1 cellular context compared by ENCODE assay signal in the genomic region with DNA sequence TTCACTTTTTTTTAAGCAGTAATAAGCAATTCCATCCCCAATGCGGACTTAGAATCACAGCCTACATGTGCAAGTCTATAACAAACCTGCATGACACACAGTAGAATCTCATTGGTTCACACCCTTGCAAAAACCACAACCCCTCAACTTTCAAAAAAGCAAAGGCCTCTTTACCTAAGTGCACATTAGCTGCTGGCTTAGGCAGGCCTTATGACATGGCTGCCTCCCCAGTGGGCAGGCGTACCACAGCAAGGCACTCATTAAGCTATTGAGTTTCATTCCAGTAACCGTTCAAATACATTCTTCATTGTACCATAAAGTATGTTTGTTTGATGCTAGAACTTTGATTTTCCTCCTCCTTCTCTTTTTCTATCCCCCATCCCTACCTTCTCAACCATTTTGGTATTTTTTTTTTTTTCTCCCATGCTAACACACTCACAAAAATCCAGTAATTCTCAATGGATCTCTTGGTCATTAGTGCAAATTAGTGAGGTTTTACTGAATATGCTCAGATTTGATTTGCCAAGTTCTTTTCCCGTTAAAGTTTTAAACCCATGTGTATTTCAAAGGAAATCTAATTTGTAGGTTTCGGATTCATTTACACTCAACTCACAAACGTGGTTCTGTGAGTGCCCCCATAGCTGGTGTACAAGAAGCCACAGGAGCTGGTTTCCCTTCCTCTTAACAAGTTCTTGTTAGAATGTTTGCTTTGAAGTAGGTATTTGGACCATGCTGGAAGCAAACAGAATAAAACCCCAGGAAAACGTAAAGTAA.
TF ChIP-seq lines count a peak whose summit lies in the region.

No MANE protein-coding gene starts in this region.

TF ChIP-seq in GM12878, 131 proteins besides CTCF, POLR2A, EP300 and RAD21 (continued from another document and continues in another):
- no peak for TF ChIP-seq TCF3 (IDR thresholded peaks at IDR 0.05; ENCODE audit: borderline replicate concordance, insufficient read depth, low read depth, low read length)
- TF ChIP-seq LARP7 (IDR thresholded peaks at IDR 0.05) = no peak
- peak; percentile 92 for TF ChIP-seq DPF2 (IDR thresholded peaks at IDR 0.05)
- TF ChIP-seq TCF12 (IDR thresholded peaks at IDR 0.05; ENCODE audit: low read depth, low read length) = peak; percentile 10; the same call in 1 of the 2 replicates
- TF ChIP-seq, protein P1, sequence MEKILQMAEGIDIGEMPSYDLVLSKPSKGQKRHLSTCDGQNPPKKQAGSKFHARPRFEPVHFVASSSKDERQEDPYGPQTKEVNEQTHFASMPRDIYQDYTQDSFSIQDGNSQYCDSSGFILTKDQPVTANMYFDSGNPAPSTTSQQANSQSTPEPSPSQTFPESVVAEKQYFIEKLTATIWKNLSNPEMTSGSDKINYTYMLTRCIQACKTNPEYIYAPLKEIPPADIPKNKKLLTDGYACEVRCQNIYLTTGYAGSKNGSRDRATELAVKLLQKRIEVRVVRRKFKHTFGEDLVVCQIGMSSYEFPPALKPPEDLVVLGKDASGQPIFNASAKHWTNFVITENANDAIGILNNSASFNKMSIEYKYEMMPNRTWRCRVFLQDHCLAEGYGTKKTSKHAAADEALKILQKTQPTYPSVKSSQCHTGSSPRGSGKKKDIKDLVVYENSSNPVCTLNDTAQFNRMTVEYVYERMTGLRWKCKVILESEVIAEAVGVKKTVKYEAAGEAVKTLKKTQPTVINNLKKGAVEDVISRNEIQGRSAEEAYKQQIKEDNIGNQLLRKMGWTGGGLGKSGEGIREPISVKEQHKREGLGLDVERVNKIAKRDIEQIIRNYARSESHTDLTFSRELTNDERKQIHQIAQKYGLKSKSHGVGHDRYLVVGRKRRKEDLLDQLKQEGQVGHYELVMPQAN (conservative IDR thresholded peaks at IDR 0.05) = no peak
- peak in 1 of 2 experiments; percentile 55; a peak in 2 of 4 replicates for TF ChIP-seq BHLHE40 (IDR thresholded peaks at IDR 0.05; ENCODE audit: borderline replicate concordance in 1 of 2, low read depth in 2 of 2, low read length in 1 of 2)
- TF ChIP-seq, protein P2, sequence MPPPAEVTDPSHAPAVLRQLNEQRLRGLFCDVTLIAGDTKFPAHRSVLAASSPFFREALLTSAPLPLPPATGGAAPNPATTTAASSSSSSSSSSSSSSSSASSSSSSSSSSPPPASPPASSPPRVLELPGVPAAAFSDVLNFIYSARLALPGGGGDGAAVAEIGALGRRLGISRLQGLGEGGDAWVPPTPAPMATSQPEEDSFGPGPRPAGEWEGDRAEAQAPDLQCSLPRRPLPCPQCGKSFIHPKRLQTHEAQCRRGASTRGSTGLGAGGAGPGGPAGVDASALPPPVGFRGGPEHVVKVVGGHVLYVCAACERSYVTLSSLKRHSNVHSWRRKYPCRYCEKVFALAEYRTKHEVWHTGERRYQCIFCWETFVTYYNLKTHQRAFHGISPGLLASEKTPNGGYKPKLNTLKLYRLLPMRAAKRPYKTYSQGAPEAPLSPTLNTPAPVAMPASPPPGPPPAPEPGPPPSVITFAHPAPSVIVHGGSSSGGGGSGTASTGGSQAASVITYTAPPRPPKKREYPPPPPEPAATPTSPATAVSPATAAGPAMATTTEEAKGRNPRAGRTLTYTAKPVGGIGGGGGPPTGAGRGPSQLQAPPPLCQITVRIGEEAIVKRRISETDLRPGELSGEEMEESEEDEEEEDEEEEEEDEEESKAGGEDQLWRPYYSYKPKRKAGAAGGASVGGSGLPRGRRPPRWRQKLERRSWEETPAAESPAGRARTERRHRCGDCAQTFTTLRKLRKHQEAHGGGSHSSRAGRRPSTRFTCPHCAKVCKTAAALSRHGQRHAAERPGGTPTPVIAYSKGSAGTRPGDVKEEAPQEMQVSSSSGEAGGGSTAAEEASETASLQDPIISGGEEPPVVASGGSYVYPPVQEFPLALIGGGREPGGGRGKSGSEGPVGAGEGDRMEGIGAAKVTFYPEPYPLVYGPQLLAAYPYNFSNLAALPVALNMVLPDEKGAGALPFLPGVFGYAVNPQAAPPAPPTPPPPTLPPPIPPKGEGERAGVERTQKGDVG (CRISPR knock-in tag; IDR thresholded peaks at IDR 0.05) = no peak
- TF ChIP-seq RB1 (IDR thresholded peaks at IDR 0.05; ENCODE audit: borderline replicate concordance) = no peak
- TF ChIP-seq SPI1 (IDR thresholded peaks at IDR 0.05; ENCODE audit: borderline replicate concordance, insufficient read depth, low read depth, low read length) = peak; percentile 96
- TF ChIP-seq NFYA (IDR thresholded peaks at IDR 0.05; ENCODE audit: borderline replicate concordance, low read depth, low read length) = no peak
- TF ChIP-seq, protein P3, sequence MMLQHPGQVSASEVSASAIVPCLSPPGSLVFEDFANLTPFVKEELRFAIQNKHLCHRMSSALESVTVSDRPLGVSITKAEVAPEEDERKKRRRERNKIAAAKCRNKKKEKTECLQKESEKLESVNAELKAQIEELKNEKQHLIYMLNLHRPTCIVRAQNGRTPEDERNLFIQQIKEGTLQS (IDR thresholded peaks at IDR 0.05; ENCODE audit: borderline replicate concordance, extremely low read depth, low read depth, low read length) = no peak
- TF ChIP-seq BACH1 (IDR thresholded peaks at IDR 0.05; ENCODE audit: borderline replicate concordance) = peak; percentile 67; the same call in 1 of the 2 replicates
- TF ChIP-seq POLR2AphosphoS2 (IDR thresholded peaks at IDR 0.05; ENCODE audit: low read depth, low read length) = no peak
- TF ChIP-seq BMI1 (IDR thresholded peaks at IDR 0.05; ENCODE audit: borderline replicate concordance) = peak; percentile 61; the same call in 1 of the 2 replicates
- TF ChIP-seq PAX5 (IDR thresholded peaks at IDR 0.05; ENCODE audit: borderline replicate concordance, low read depth, low read length) = peak; percentile 86
- TF ChIP-seq, protein P4, sequence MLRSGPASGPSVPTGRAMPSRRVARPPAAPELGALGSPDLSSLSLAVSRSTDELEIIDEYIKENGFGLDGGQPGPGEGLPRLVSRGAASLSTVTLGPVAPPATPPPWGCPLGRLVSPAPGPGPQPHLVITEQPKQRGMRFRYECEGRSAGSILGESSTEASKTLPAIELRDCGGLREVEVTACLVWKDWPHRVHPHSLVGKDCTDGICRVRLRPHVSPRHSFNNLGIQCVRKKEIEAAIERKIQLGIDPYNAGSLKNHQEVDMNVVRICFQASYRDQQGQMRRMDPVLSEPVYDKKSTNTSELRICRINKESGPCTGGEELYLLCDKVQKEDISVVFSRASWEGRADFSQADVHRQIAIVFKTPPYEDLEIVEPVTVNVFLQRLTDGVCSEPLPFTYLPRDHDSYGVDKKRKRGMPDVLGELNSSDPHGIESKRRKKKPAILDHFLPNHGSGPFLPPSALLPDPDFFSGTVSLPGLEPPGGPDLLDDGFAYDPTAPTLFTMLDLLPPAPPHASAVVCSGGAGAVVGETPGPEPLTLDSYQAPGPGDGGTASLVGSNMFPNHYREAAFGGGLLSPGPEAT (IDR thresholded peaks at IDR 0.05; ENCODE audit: low read depth) = peak; percentile 72
- TF ChIP-seq RBBP5 (conservative IDR thresholded peaks at IDR 0.05) = no peak
- peak; percentile 35; the same call in 1 of the 3 replicates for TF ChIP-seq POU2F2 (IDR thresholded peaks at IDR 0.05; ENCODE audit: borderline replicate concordance, low read depth, low read length)
- no peak for TF ChIP-seq ZNF622 (IDR thresholded peaks at IDR 0.05)
- TF ChIP-seq RAD51 (IDR thresholded peaks at IDR 0.05) = peak; percentile 20; the same call in 1 of the 2 replicates
- TF ChIP-seq, protein P5, sequence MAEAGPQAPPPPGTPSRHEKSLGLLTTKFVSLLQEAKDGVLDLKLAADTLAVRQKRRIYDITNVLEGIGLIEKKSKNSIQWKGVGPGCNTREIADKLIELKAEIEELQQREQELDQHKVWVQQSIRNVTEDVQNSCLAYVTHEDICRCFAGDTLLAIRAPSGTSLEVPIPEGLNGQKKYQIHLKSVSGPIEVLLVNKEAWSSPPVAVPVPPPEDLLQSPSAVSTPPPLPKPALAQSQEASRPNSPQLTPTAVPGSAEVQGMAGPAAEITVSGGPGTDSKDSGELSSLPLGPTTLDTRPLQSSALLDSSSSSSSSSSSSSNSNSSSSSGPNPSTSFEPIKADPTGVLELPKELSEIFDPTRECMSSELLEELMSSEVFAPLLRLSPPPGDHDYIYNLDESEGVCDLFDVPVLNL (IDR thresholded peaks at IDR 0.05; ENCODE audit: low read depth, low read length) = no peak
- TF ChIP-seq RFX5 (IDR thresholded peaks at IDR 0.05; ENCODE audit: low read depth, low read length) = no peak
- TF ChIP-seq CHD4 (IDR thresholded peaks at IDR 0.05) = no peak
- no peak for TF ChIP-seq USF2 (IDR thresholded peaks at IDR 0.05; ENCODE audit: borderline replicate concordance, low read depth, low read length)
- 0 out of 2 replicates have a peak, but pooled peaks have one; percentile 46 for TF ChIP-seq CBFB (IDR thresholded peaks at IDR 0.05; ENCODE audit: low read depth)
- TF ChIP-seq IRF3 (IDR thresholded peaks at IDR 0.05) = no peak
- TF ChIP-seq SREBF1 (IDR thresholded peaks at IDR 0.05; ENCODE audit: low read length) = no peak
- TF ChIP-seq EGR1 (IDR thresholded peaks at IDR 0.05; ENCODE audit: borderline replicate concordance in 1 of 2, low read depth in 2 of 2, low read length in 2 of 2) = no peak
- TF ChIP-seq JUNB (IDR thresholded peaks at IDR 0.05) = peak; percentile 63
- TF ChIP-seq ESRRA (IDR thresholded peaks at IDR 0.05; ENCODE audit: low read length) = no peak
- peak; percentile 93 for TF ChIP-seq TCF7 (IDR thresholded peaks at IDR 0.05; ENCODE audit: borderline replicate concordance)
- TF ChIP-seq, protein P6, sequence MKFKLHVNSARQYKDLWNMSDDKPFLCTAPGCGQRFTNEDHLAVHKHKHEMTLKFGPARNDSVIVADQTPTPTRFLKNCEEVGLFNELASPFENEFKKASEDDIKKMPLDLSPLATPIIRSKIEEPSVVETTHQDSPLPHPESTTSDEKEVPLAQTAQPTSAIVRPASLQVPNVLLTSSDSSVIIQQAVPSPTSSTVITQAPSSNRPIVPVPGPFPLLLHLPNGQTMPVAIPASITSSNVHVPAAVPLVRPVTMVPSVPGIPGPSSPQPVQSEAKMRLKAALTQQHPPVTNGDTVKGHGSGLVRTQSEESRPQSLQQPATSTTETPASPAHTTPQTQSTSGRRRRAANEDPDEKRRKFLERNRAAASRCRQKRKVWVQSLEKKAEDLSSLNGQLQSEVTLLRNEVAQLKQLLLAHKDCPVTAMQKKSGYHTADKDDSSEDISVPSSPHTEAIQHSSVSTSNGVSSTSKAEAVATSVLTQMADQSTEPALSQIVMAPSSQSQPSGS (IDR thresholded peaks at IDR 0.05; ENCODE audit: low read length) = peak; percentile 64
- TF ChIP-seq NBN (IDR thresholded peaks at IDR 0.05) = peak; percentile 75; the same call in 1 of the 2 replicates
- TF ChIP-seq PKNOX1 (IDR thresholded peaks at IDR 0.05) = no peak
- TF ChIP-seq ETV6 (conservative IDR thresholded peaks at IDR 0.05 in 1 of 2, IDR thresholded peaks at IDR 0.05 in 1 of 2; ENCODE audit: borderline replicate concordance in 1 of 2, low read depth in 1 of 2) = peak in 1 of 2 experiments; percentile 69; a peak in 1 of 4 replicates
- peak; percentile 50 for TF ChIP-seq MEF2B (IDR thresholded peaks at IDR 0.05; ENCODE audit: partially characterized antibody, poor library complexity, severe bottlenecking)
- no peak for TF ChIP-seq ZBTB33 (IDR thresholded peaks at IDR 0.05)
- TF ChIP-seq, protein P7, sequence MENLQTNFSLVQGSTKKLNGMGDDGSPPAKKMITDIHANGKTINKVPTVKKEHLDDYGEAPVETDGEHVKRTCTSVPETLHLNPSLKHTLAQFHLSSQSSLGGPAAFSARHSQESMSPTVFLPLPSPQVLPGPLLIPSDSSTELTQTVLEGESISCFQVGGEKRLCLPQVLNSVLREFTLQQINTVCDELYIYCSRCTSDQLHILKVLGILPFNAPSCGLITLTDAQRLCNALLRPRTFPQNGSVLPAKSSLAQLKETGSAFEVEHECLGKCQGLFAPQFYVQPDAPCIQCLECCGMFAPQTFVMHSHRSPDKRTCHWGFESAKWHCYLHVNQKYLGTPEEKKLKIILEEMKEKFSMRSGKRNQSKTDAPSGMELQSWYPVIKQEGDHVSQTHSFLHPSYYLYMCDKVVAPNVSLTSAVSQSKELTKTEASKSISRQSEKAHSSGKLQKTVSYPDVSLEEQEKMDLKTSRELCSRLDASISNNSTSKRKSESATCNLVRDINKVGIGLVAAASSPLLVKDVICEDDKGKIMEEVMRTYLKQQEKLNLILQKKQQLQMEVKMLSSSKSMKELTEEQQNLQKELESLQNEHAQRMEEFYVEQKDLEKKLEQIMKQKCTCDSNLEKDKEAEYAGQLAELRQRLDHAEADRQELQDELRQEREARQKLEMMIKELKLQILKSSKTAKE (IDR thresholded peaks at IDR 0.05; ENCODE audit: low read depth, poor library complexity, severe bottlenecking) = peak; percentile 54
- no peak for TF ChIP-seq SMARCA5 (IDR thresholded peaks at IDR 0.05)
- no peak for TF ChIP-seq KAT2A (conservative IDR thresholded peaks at IDR 0.05; ENCODE audit: control insufficient read depth, low read depth, low read length)
